ENCODE assay signal across 28 cellular contexts in genomic region chr1:31208361-31208945, GRCh38. TPM values are rescaled to one million over a fixed set of nuclear protein-coding genes. Genes with fewer than 3 reads are reported as not detected.
"Had no signal": no experiment of that assay in that cellular context is flagged by ENCODE, and none has a peak within 500 bp of the region (broad histone marks: within the 10 kb centered on the region; RNA-seq: fewer than 3 reads in every experiment).

No MANE protein-coding gene starts in this region.

- H3K27ac ChIP-seq: coronary artery, heart right ventricle, sigmoid colon, stomach, testis, WERI-Rb-1 had no signal

- H3K27me3 ChIP-seq: heart right ventricle, testis had no signal

- H3K4me1 Mint-ChIP-seq: activated CD4-positive, alpha-beta T cell treated with anti-CD3 and anti-CD28 coated beads, Interleukin-2, amount 10 ng/mL, durations not matched to agents 7 days and 5 days; activated CD8-positive, alpha-beta memory T cell treated with anti-CD3 and anti-CD28 coated beads, Interleukin-2, amount 10 ng/mL, durations not matched to agents 7 days and 5 days; activated naive CD4-positive, alpha-beta T cell treated with anti-CD3 and anti-CD28 coated beads, Interleukin-2, amount 10 ng/mL, durations not matched to agents 7 days and 5 days; stimulated activated memory B cell treated with anti-CD40 and anti-IgM and Interleukin-4, amounts not matched to agents 10 μg/mL and 1 μg/mL and 100 μg/mL, for 72 hours had no signal

- H3K36me3 Mint-ChIP-seq: activated CD8-positive, alpha-beta memory T cell treated with anti-CD3 and anti-CD28 coated beads, Interleukin-2, amount 10 ng/mL, durations not matched to agents 7 days and 5 days; activated naive CD4-positive, alpha-beta T cell treated with anti-CD3 and anti-CD28 coated beads, Interleukin-2, amount 10 ng/mL, durations not matched to agents 7 days and 5 days; stimulated activated memory B cell treated with anti-CD40 and anti-IgM and Interleukin-4, amounts not matched to agents 10 μg/mL and 1 μg/mL and 100 μg/mL, for 72 hours had no signal

- H3K4me3 Mint-ChIP-seq: activated CD4-positive, alpha-beta T cell treated with anti-CD3 and anti-CD28 coated beads, Interleukin-2, amount 10 ng/mL, durations not matched to agents 7 days and 5 days; activated CD8-positive, alpha-beta memory T cell treated with anti-CD3 and anti-CD28 coated beads, Interleukin-2, amount 10 ng/mL, durations not matched to agents 7 days and 5 days; activated CD8-positive, alpha-beta T cell treated with anti-CD3 and anti-CD28 coated beads for 36 hours; activated naive CD4-positive, alpha-beta T cell treated with anti-CD3 and anti-CD28 coated beads, Interleukin-2, amount 10 ng/mL, durations not matched to agents 7 days and 5 days; neural crest cell; stimulated activated memory B cell treated with anti-CD40 and anti-IgM and Interleukin-4, amounts not matched to agents 10 μg/mL and 1 μg/mL and 100 μg/mL, for 72 hours; type B pancreatic cell had no signal

- DNase-seq: activated CD4-positive, alpha-beta T cell treated with anti-CD3 and anti-CD28 coated beads, Interleukin-2, amount 10 ng/mL, durations not matched to agents 7 days and 5 days; activated CD4-positive, CD25-positive, alpha-beta regulatory T cell treated with anti-CD3 and anti-CD28 coated beads, Interleukin-2, amount 50 U/mL, for 72 hours; activated CD8-positive, alpha-beta memory T cell treated with anti-CD3 and anti-CD28 coated beads, Interleukin-2, amount 10 ng/mL, durations not matched to agents 7 days and 5 days; activated CD8-positive, alpha-beta T cell treated with anti-CD3 and anti-CD28 coated beads for 36 hours; activated effector memory CD4-positive, alpha-beta T cell treated with anti-CD3 and anti-CD28 coated beads, Interleukin-2, amount 50 U/mL, for 16 hours; activated naive CD4-positive, alpha-beta T cell treated with anti-CD3 and anti-CD28 coated beads, Interleukin-2, amount 10 ng/mL, durations not matched to agents 7 days and 5 days; activated T-cell treated with anti-CD3 and anti-CD28 coated beads for 4 hours; amygdala; cerebellar nuclear complex; foreskin fibroblast; heart right ventricle; islet precursor cell; left colon; mesenchymal stem cell; mucosa of descending colon; retina; sigmoid colon; stimulated activated CD4-positive, alpha-beta T cell treated with anti-CD3 and anti-CD28 coated beads, Interleukin-15, amount 100 ng/mL, for 24 hours; stomach; testis; WERI-Rb-1 had no signal

- ATAC-seq: activated CD8-positive, alpha-beta memory T cell treated with anti-CD3 and anti-CD28 coated beads, Interleukin-2, amount 10 ng/mL, durations not matched to agents 7 days and 5 days; activated CD8-positive, alpha-beta T cell treated with anti-CD3 and anti-CD28 coated beads for 36 hours; heart right ventricle; left colon; mucosa of descending colon; stimulated activated memory B cell treated with anti-CD40 and anti-IgM and Interleukin-4, amounts not matched to agents 10 μg/mL and 1 μg/mL and 100 μg/mL, for 72 hours had no signal

- H3K4me1 ChIP-seq: heart right ventricle, sigmoid colon, stomach, testis had no signal

- FAIRE-seq: TTC549 had no signal

- H3K9me3 Mint-ChIP-seq: neural crest cell, type B pancreatic cell had no signal

- H3K27ac Mint-ChIP-seq: activated CD4-positive, alpha-beta T cell treated with anti-CD3 and anti-CD28 coated beads, Interleukin-2, amount 10 ng/mL, durations not matched to agents 7 days and 5 days; activated CD8-positive, alpha-beta memory T cell treated with anti-CD3 and anti-CD28 coated beads, Interleukin-2, amount 10 ng/mL, durations not matched to agents 7 days and 5 days; activated CD8-positive, alpha-beta T cell treated with anti-CD3 and anti-CD28 coated beads for 36 hours; activated naive CD4-positive, alpha-beta T cell treated with anti-CD3 and anti-CD28 coated beads, Interleukin-2, amount 10 ng/mL, durations not matched to agents 7 days and 5 days; stimulated activated memory B cell treated with anti-CD40 and anti-IgM and Interleukin-4, amounts not matched to agents 10 μg/mL and 1 μg/mL and 100 μg/mL, for 72 hours; type B pancreatic cell had no signal

- H3K4me3 ChIP-seq: coronary artery, heart right ventricle, mucosa of descending colon, sigmoid colon, smooth muscle cell, stomach, testis had no signal

- H3K27me3 Mint-ChIP-seq: activated CD4-positive, alpha-beta T cell treated with anti-CD3 and anti-CD28 coated beads, Interleukin-2, amount 10 ng/mL, durations not matched to agents 7 days and 5 days; type B pancreatic cell had no signal

- H3K36me3 ChIP-seq: heart right ventricle, sigmoid colon, stomach, WERI-Rb-1 had no signal

- H3K9me3 ChIP-seq: mucosa of descending colon, sigmoid colon, testis had no signal

RNA-seq across cellular contexts. Expression of gene NKAIN1, which starts 31.2 kb away (rescaled TPM):
- total RNA-seq: activated CD8-positive, alpha-beta T cell treated with anti-CD3 and anti-CD28 coated beads for 36 hours; omental fat pad; smooth muscle cell; stomach had no signal
